8 cellular contexts compared by ENCODE assay signal in the genomic region with DNA sequence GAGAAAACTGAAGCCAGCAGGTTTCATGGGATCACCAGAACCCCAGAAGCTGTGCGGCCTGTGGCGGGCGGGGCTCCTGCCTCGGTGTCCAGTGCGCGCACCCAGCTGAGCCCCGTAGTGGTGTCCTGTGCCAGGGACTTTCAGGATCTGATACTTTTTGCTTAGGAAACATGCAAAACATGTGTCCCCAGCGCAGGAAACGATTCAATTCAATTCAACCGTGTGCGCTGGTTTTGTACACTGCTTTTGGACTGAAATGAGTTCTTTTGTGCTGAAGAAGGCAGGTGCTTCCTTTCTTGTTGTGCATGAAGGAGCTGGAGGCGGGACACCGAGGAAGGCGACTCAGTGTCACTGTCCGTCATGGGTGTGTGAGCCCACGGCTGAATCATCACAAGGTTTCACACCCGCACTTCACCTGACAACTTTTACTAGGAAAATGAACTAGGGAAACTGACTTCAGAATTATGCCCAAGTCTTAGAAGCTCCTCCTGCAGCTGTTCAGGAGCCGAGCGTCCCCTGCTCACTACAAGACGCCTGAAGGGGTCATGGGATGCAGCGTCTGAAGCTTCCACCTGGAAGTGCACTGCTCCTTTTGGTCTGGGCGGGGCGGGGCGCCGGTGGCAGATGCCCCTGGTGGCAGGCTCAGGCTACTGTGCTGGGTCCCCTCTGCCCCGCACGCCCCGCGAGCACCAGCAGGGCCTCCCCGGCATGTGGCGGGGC. TPM values are rescaled to one million over a fixed set of nuclear protein-coding genes. Genes with fewer than 3 reads are reported as not detected.
DNase-seq lines count a peak whose midpoint lies in the region; ATAC-seq, FAIRE-seq and TF ChIP-seq lines count a peak whose summit lies in the region.

No MANE protein-coding gene starts in this region.

- TF ChIP-seq RAD21 in HepG2 (CRISPR knock-in tag; IDR thresholded peaks at IDR 0.05) = no peak; the same call in 1 of the 2 replicates

- H3K36me3 ChIP-seq in HepG2 (replicated peaks in 1 of 2; ENCODE audit: control insufficient read depth in 1 of 2, insufficient read depth in 2 of 2, low read length in 2 of 2) (peaks cover 13 to 19% of the 10 kb centered on the region in 2 experiments; a peak in 4 of 5 replicates), right lobe of liver (peaks cover 0 to 14% (median 1%) of the 10 kb centered on the region in 4 donors), vagina (peaks cover 0 to 10% of the 10 kb centered on the region in 2 donors)

- H3K9ac ChIP-seq in HepG2 (ENCODE audit: insufficient read depth, low read depth, low read length) = no peak overlapping the region

- CTCF ChIA-PET in HepG2 (lab: Yijun Ruan, JAX; ENCODE audit: low intra/inter-chr PET ratio, low total read pairs) = no interaction called here

- H3K4me1 ChIP-seq in HepG2 (ENCODE audit: insufficient read depth, low read length) (peaks cover 14% of the 10 kb centered on the region), right lobe of liver (no peaks in the 10 kb centered on the region), vagina (peaks cover 45% of the 10 kb centered on the region)

- POLR2A ChIA-PET in HepG2 (lab: Yijun Ruan, JAX) = no interaction called here

- TF ChIP-seq POLR2A in HepG2 (IDR thresholded peaks at IDR 0.05; ENCODE audit: insufficient read depth in 1 of 2, low read depth in 2 of 2, low read length in 2 of 2) = no peak
- TF ChIP-seq POLR2A in right lobe of liver (IDR thresholded peaks at IDR 0.05) = no peak
- no peak for TF ChIP-seq POLR2A in vagina (IDR thresholded peaks at IDR 0.05)

- no peak overlapping the region for H2AFZ ChIP-seq in HepG2 (ENCODE audit: low read length)

- intact Hi-C loops in HepG2 (cut with micrococcal nuclease; ENCODE audit: unreplicated experiment) = no loop called here
- intact Hi-C loops in right lobe of liver (cut with DNase I) = no loop called here
- intact Hi-C loops in vagina (cut with DNase I) = no loop called here

- TF ChIP-seq EP300 in HepG2 (IDR thresholded peaks at IDR 0.05; ENCODE audit: low read depth in 2 of 2, low read length in 2 of 2) (no peak), HepG2 (CRISPR knock-in tag; IDR thresholded peaks at IDR 0.05; ENCODE audit: borderline replicate concordance) (no peak)

- no peaks in the 10 kb centered on the region for H3K9me3 ChIP-seq in HepG2 (ENCODE audit: low read length)
- no peaks in the 10 kb centered on the region for H3K9me3 ChIP-seq in right lobe of liver
- no peaks in the 10 kb centered on the region for H3K9me3 ChIP-seq in vagina

- no peak for FAIRE-seq in HepG2 (lab: Jason Lieb, UNC)

- in situ Hi-C loops in HepG2 (cut with HindIII; ENCODE audit: extremely low pct_ligation_motif_present, low pct_unique_long_range_greater_than_20kb) = no loop called here

- TF ChIP-seq CTCF in HepG2 (CRISPR knock-in tag; IDR thresholded peaks at IDR 0.05) (no peak), right lobe of liver (IDR thresholded peaks at IDR 0.05) (no peak), vagina (IDR thresholded peaks at IDR 0.05) (no peak)

- no peaks in the 10 kb centered on the region for H3K27me3 ChIP-seq in HepG2 (ENCODE audit: control insufficient read depth in 1 of 2, insufficient read depth in 2 of 2, low read length in 2 of 2)
- H3K27me3 ChIP-seq in right lobe of liver = no peaks in the 10 kb centered on the region
- no peaks in the 10 kb centered on the region for H3K27me3 ChIP-seq in vagina

- 96% methylated on average over 31 of the region's 31 CpGs for WGBS in HepG2 (ENCODE audit: low lambda C conversion rate)
- 85% methylated on average over 12 of the region's 31 CpGs for WGBS in right lobe of liver (ENCODE audit: insufficient coverage, low coverage, low lambda C conversion rate, missing lambda C conversion rate)

- H3K27ac ChIP-seq in HepG2 (ENCODE audit: extremely low read length, insufficient read depth, low read length) (no peak overlapping the region), right lobe of liver (no peak overlapping the region), vagina (peak overlapping the region; percentile 39)

- H3K4me3 ChIP-seq in HepG2 (replicated peaks in 1 of 3; ENCODE audit: insufficient read depth in 1 of 3, low read depth in 2 of 3, low read length in 3 of 3) (no peak overlapping the region), right lobe of liver (no peak overlapping the region), vagina (no peak overlapping the region)

- ATAC-seq in HepG2 = peak; percentile 31
- ATAC-seq in right lobe of liver = no peak
- ATAC-seq in HG02852 (IDR thresholded peaks at IDR 0.05; ENCODE audit: unreplicated experiment) = peak; percentile 84

- no peaks in the 10 kb centered on the region for H3K79me2 ChIP-seq in HepG2 (ENCODE audit: insufficient read depth, low read length)

- H3K4me2 ChIP-seq in HepG2 (ENCODE audit: low read depth, low read length) = no peak overlapping the region

- no peaks in the 10 kb centered on the region for H4K20me1 ChIP-seq in HepG2 (ENCODE audit: insufficient read depth, low read length)

- no peak for DNase-seq in HepG2 (ENCODE audit: low spot score)
- no peak for DNase-seq in right lobe of liver
- DNase-seq in activated T-cell treated with anti-CD3 and anti-CD28 coated beads, Interleukin-2, amount 50 U/mL, for 48 hours = peak; percentile 63 to 69
- no peak for DNase-seq in vagina (ENCODE audit: extremely low spot score in 2 of 2)
- DNase-seq in NCI-H2081 treated with DMSO at 0.1 percent for 48 hours (lab: John Stamatoyannopoulos, UW) = no peak
- no peak for DNase-seq in D341Med (ENCODE audit: low spot score)
- no peak for DNase-seq in KG1 (lab: John Stamatoyannopoulos, UW)

- BruUV-seq in HepG2 (replicated peaks; lab: Mats Ljungman, UMichigan) = no TSS peak

TF ChIP-seq in HepG2, 621 proteins besides CTCF, POLR2A, EP300 and RAD21 (continues in another document):
- no peak for TF ChIP-seq TCF12 (IDR thresholded peaks at IDR 0.05)
- no peak for TF ChIP-seq TCF12 (CRISPR knock-in tag; IDR thresholded peaks at IDR 0.05)
- TF ChIP-seq, protein P1, sequence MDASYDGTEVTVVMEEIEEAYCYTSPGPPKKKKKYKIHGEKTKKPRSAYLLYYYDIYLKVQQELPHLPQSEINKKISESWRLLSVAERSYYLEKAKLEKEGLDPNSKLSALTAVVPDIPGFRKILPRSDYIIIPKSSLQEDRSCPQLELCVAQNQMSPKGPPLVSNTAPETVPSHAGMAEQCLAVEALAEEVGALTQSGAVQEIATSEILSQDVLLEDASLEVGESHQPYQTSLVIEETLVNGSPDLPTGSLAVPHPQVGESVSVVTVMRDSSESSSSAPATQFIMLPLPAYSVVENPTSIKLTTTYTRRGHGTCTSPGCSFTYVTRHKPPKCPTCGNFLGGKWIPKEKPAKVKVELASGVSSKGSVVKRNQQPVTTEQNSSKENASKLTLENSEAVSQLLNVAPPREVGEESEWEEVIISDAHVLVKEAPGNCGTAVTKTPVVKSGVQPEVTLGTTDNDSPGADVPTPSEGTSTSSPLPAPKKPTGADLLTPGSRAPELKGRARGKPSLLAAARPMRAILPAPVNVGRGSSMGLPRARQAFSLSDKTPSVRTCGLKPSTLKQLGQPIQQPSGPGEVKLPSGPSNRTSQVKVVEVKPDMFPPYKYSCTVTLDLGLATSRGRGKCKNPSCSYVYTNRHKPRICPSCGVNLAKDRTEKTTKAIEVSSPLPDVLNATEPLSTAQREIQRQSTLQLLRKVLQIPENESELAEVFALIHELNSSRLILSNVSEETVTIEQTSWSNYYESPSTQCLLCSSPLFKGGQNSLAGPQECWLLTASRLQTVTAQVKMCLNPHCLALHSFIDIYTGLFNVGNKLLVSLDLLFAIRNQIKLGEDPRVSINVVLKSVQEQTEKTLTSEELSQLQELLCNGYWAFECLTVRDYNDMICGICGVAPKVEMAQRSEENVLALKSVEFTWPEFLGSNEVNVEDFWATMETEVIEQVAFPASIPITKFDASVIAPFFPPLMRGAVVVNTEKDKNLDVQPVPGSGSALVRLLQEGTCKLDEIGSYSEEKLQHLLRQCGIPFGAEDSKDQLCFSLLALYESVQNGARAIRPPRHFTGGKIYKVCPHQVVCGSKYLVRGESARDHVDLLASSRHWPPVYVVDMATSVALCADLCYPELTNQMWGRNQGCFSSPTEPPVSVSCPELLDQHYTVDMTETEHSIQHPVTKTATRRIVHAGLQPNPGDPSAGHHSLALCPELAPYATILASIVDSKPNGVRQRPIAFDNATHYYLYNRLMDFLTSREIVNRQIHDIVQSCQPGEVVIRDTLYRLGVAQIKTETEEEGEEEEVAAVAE (CRISPR knock-in tag; IDR thresholded peaks at IDR 0.05; ENCODE audit: borderline replicate concordance) = no peak

RNA-seq across cellular contexts. Expression of gene ZNF750, which starts 31.4 kb away (rescaled TPM):
- not detected in 2 replicates for total RNA-seq in HepG2 (2016; rRNA removed; fragmentation: Illumina TruSeq; extraction: Trizol)
- not detected in 2 replicates for total RNA-seq in HepG2 (2016; cell fraction: cytosol; rRNA removed; fragmentation: Illumina TruSeq; extraction: Trizol; ENCODE audit: low read depth)
- total RNA-seq in HepG2 (2016; cell fraction: insoluble cytoplasmic fraction; rRNA removed; fragmentation: Illumina TruSeq; extraction: Trizol) = not detected in 2 replicates
- total RNA-seq in HepG2 (2016; cell fraction: membrane; rRNA removed; fragmentation: Illumina TruSeq; extraction: Trizol) = not detected in 2 replicates
- not detected in 2 replicates for total RNA-seq in HepG2 (2016; cell fraction: nucleus; rRNA removed; fragmentation: Illumina TruSeq; extraction: Trizol)
- polyA plus RNA-seq in HepG2 (2011; rRNA removed) = not detected in 2 replicates
- not detected in 2 replicates for polyA plus RNA-seq in HepG2 (2011; cell fraction: cytosol; rRNA removed)
- not detected in 2 replicates for polyA plus RNA-seq in HepG2 (2011; cell fraction: nucleus; rRNA removed)
- 0.03 and 0.05 TPM in 2 replicates for polyA plus RNA-seq in HepG2 (2012)
- polyA plus RNA-seq in HepG2 (2016; cell fraction: cytosol; fragmentation: Illumina TruSeq; extraction: Trizol; ENCODE audit: low read depth) = not detected in 2 replicates
- not detected in 2 replicates for polyA plus RNA-seq in HepG2 (2016; cell fraction: insoluble cytoplasmic fraction; fragmentation: Illumina TruSeq; extraction: Trizol; ENCODE audit: low read depth)
- polyA plus RNA-seq in HepG2 (2016; cell fraction: membrane; fragmentation: Illumina TruSeq; extraction: Trizol; ENCODE audit: low read depth) = not detected in 2 replicates
- not detected in 2 replicates for polyA plus RNA-seq in HepG2 (2016; cell fraction: nucleus; fragmentation: Illumina TruSeq; extraction: Trizol; ENCODE audit: insufficient read depth, low read depth)
- polyA minus RNA-seq in HepG2 (2011; rRNA and poly(A)+ RNA removed; ENCODE audit: low replicate concordance) = not detected in 2 replicates
- polyA minus RNA-seq in HepG2 (2011; cell fraction: cytosol; rRNA and poly(A)+ RNA removed) = not detected in 2 replicates
- not detected in 2 replicates for polyA minus RNA-seq in HepG2 (2011; cell fraction: nucleus; rRNA and poly(A)+ RNA removed)
- total RNA-seq in right lobe of liver = not detected
- 83.0 TPM for total RNA-seq in vagina

Comparison
In these comparisons a context has a peak if more than half of its experiments do, and no peak if none do; other contexts are left out.
1. ATAC-seq: peak in HepG2 (single experiment) and HG02852 (single experiment); none in right lobe of liver (0 of 4).
2. DNase-seq: peak in activated T-cell treated with anti-CD3 and anti-CD28 coated beads, Interleukin-2, amount 50 U/mL, for 48 hours (2 of 2); none in HepG2 (single experiment), right lobe of liver (0 of 3), vagina (0 of 2), NCI-H2081 treated with DMSO at 0.1 percent for 48 hours (single experiment), D341Med (single experiment) and KG1 (single experiment).
3. RNA of gene ZNF750, which starts 31.4 kb away (total RNA-seq): 83.0 TPM in vagina (single experiment); not detected in HepG2 and not detected in right lobe of liver; every median in the first group is over 10 times any median in the second.